ENCODE assay signal across 2 cellular contexts in genomic region chrX:136779346-136779781, GRCh38.
TF ChIP-seq lines count a peak whose summit lies in the region.

No MANE protein-coding gene starts in this region.

TF ChIP-seq in GM12878, 131 proteins besides CTCF, POLR2A, EP300 and RAD21 (continues in another document):
- TF ChIP-seq, protein P1, sequence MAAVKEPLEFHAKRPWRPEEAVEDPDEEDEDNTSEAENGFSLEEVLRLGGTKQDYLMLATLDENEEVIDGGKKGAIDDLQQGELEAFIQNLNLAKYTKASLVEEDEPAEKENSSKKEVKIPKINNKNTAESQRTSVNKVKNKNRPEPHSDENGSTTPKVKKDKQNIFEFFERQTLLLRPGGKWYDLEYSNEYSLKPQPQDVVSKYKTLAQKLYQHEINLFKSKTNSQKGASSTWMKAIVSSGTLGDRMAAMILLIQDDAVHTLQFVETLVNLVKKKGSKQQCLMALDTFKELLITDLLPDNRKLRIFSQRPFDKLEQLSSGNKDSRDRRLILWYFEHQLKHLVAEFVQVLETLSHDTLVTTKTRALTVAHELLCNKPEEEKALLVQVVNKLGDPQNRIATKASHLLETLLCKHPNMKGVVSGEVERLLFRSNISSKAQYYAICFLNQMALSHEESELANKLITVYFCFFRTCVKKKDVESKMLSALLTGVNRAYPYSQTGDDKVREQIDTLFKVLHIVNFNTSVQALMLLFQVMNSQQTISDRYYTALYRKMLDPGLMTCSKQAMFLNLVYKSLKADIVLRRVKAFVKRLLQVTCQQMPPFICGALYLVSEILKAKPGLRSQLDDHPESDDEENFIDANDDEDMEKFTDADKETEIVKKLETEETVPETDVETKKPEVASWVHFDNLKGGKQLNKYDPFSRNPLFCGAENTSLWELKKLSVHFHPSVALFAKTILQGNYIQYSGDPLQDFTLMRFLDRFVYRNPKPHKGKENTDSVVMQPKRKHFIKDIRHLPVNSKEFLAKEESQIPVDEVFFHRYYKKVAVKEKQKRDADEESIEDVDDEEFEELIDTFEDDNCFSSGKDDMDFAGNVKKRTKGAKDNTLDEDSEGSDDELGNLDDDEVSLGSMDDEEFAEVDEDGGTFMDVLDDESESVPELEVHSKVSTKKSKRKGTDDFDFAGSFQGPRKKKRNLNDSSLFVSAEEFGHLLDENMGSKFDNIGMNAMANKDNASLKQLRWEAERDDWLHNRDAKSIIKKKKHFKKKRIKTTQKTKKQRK (IDR thresholded peaks at IDR 0.05; ENCODE audit: low read depth, low read length) = no peak
- peak; percentile 42; the same call in 1 of the 2 replicates for TF ChIP-seq ZNF687 (IDR thresholded peaks at IDR 0.05)
- TF ChIP-seq, protein P2, sequence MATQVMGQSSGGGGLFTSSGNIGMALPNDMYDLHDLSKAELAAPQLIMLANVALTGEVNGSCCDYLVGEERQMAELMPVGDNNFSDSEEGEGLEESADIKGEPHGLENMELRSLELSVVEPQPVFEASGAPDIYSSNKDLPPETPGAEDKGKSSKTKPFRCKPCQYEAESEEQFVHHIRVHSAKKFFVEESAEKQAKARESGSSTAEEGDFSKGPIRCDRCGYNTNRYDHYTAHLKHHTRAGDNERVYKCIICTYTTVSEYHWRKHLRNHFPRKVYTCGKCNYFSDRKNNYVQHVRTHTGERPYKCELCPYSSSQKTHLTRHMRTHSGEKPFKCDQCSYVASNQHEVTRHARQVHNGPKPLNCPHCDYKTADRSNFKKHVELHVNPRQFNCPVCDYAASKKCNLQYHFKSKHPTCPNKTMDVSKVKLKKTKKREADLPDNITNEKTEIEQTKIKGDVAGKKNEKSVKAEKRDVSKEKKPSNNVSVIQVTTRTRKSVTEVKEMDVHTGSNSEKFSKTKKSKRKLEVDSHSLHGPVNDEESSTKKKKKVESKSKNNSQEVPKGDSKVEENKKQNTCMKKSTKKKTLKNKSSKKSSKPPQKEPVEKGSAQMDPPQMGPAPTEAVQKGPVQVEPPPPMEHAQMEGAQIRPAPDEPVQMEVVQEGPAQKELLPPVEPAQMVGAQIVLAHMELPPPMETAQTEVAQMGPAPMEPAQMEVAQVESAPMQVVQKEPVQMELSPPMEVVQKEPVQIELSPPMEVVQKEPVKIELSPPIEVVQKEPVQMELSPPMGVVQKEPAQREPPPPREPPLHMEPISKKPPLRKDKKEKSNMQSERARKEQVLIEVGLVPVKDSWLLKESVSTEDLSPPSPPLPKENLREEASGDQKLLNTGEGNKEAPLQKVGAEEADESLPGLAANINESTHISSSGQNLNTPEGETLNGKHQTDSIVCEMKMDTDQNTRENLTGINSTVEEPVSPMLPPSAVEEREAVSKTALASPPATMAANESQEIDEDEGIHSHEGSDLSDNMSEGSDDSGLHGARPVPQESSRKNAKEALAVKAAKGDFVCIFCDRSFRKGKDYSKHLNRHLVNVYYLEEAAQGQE (IDR thresholded peaks at IDR 0.05; ENCODE audit: low read depth, low read length) = no peak
- 0 out of 2 replicates have a peak, but pooled peaks have one; percentile 25 for TF ChIP-seq EED (IDR thresholded peaks at IDR 0.05; ENCODE audit: low read depth)
- no peak for TF ChIP-seq MEF2A (IDR thresholded peaks at IDR 0.05; ENCODE audit: insufficient read depth, low read depth, low read length)
- no peak for TF ChIP-seq HCFC1 (IDR thresholded peaks at IDR 0.05; ENCODE audit: low read length)
- 0 out of 4 replicates have a peak, but pooled peaks of 1 of the 2 experiments have one; percentile 10 for TF ChIP-seq SRF (IDR thresholded peaks at IDR 0.05; ENCODE audit: low read depth in 2 of 2, low read length in 2 of 2)
- TF ChIP-seq CBX5 (IDR thresholded peaks at IDR 0.05; ENCODE audit: low read depth) = no peak
- TF ChIP-seq, protein P3, sequence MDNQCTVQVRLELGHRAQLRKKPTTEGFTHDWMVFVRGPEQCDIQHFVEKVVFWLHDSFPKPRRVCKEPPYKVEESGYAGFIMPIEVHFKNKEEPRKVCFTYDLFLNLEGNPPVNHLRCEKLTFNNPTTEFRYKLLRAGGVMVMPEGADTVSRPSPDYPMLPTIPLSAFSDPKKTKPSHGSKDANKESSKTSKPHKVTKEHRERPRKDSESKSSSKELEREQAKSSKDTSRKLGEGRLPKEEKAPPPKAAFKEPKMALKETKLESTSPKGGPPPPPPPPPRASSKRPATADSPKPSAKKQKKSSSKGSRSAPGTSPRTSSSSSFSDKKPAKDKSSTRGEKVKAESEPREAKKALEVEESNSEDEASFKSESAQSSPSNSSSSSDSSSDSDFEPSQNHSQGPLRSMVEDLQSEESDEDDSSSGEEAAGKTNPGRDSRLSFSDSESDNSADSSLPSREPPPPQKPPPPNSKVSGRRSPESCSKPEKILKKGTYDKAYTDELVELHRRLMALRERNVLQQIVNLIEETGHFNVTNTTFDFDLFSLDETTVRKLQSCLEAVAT (IDR thresholded peaks at IDR 0.05) = peak; percentile 93
- TF ChIP-seq NR2F1 (conservative IDR thresholded peaks at IDR 0.05) = no peak
- TF ChIP-seq BRCA1 (IDR thresholded peaks at IDR 0.05; ENCODE audit: low read depth, low read length) = no peak

TF ChIP-seq in WTC11, 78 proteins besides CTCF, POLR2A, EP300 and RAD21 (continued from another document):
- TF ChIP-seq, protein P4, sequence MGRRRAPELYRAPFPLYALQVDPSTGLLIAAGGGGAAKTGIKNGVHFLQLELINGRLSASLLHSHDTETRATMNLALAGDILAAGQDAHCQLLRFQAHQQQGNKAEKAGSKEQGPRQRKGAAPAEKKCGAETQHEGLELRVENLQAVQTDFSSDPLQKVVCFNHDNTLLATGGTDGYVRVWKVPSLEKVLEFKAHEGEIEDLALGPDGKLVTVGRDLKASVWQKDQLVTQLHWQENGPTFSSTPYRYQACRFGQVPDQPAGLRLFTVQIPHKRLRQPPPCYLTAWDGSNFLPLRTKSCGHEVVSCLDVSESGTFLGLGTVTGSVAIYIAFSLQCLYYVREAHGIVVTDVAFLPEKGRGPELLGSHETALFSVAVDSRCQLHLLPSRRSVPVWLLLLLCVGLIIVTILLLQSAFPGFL (CRISPR knock-in tag; IDR thresholded peaks at IDR 0.05; ENCODE audit: borderline replicate concordance) = no peak
- no peak for TF ChIP-seq FOXP1 (CRISPR knock-in tag; IDR thresholded peaks at IDR 0.05; ENCODE audit: borderline replicate concordance)
